In the genomic region with DNA sequence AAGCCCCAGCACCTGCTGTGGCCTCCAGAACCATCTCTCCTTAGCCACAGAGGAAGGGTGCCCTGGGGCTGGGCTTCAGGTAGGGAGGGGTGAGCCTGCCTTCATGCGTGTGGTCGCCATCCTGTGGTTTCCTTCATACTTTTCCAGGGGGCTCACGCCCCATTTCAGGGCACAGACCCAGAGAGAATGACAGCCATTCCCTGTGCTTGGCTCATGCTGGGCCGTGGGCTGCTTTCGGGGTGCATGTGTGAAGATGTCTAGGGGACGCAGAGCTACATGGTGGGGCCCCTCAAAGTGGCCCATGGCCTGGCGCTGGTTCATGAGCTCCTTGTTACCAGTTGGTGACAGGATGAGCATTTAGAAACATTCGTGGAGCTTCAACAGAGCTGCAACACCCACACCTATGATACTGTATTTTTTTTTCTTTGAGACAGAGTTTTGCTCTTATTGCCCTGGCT, we compare ENCODE assay signal across 29 cellular contexts.
"Had no signal": no experiment of that assay in that cellular context is flagged by ENCODE, and none has a peak within 500 bp of the region (broad histone marks: within the 10 kb centered on the region; RNA-seq: fewer than 3 reads in every experiment).

No MANE protein-coding gene starts in this region.

- DNase-seq: activated CD4-positive, alpha-beta memory T cell treated with anti-CD3 and anti-CD28 coated beads for 36 hours; activated CD4-positive, alpha-beta T cell treated with anti-CD3 and anti-CD28 coated beads for 36 hours; activated CD4-positive, alpha-beta T cell treated with anti-CD3 and anti-CD28 coated beads, Interleukin-2, amount 10 ng/mL, durations not matched to agents 24 days and 14 days; activated CD4-positive, CD25-positive, alpha-beta regulatory T cell; activated CD4-positive, CD25-positive, alpha-beta regulatory T cell treated with anti-CD3 and anti-CD28 coated beads, Interleukin-2, amount 50 U/mL, for 72 hours; activated CD8-positive, alpha-beta memory T cell treated with anti-CD3 and anti-CD28 coated beads, Interleukin-2, amount 10 ng/mL, durations not matched to agents 7 days and 5 days; activated CD8-positive, alpha-beta memory T cell treated with anti-CD3 and anti-CD28 coated beads, Interleukin-2, amount 50 U/mL, for 4 hours; activated CD8-positive, alpha-beta T cell treated with anti-CD3 and anti-CD28 coated beads, Interleukin-2, amount 10 ng/mL, durations not matched to agents 7 days and 5 days; activated effector memory CD4-positive, alpha-beta T cell treated with Interleukin-2 at 50 U/mL for 16 hours; activated gamma-delta T cell treated with Interleukin-2 at 50 U/mL for 16 hours; activated naive CD4-positive, alpha-beta T cell treated with anti-CD3 and anti-CD28 coated beads, Interleukin-2, amount 50 U/mL, for 16 hours; activated naive CD4-positive, alpha-beta T cell treated with Interleukin-2 at 50 U/mL for 16 hours; activated T-cell treated with anti-CD3 and anti-CD28 coated beads, Interleukin-2, amount 50 U/mL, for 24 hours; amniotic stem cell; anterior cingulate cortex; brain microvascular endothelial cell; dorsolateral prefrontal cortex; effector memory CD4-positive, alpha-beta T cell; endodermal cell; foreskin keratinocyte; gastrocnemius medialis; T-helper 1 cell; T-helper 17 cell; T1000 had no signal

- H3K4me3 ChIP-seq: coronary artery, dorsolateral prefrontal cortex, gastrocnemius medialis had no signal

- H3K9me3 ChIP-seq: gastrocnemius medialis had no signal

- ATAC-seq: activated CD4-positive, alpha-beta T cell treated with anti-CD3 and anti-CD28 coated beads for 36 hours; activated CD8-positive, alpha-beta memory T cell treated with anti-CD3 and anti-CD28 coated beads, Interleukin-2, amount 10 ng/mL, durations not matched to agents 7 days and 5 days; activated CD8-positive, alpha-beta T cell treated with anti-CD3 and anti-CD28 coated beads, Interleukin-2, amount 10 ng/mL, durations not matched to agents 7 days and 5 days; activated T-helper 17 cell treated with anti-CD3 and anti-CD28 coated beads, Interleukin-2, amount 50 U/mL, for 72 hours; esophagus mucosa; foreskin keratinocyte; gastrocnemius medialis; T-helper 17 cell had no signal

- H3K27me3 ChIP-seq: brain microvascular endothelial cell, gastrocnemius medialis had no signal

- H3K4me1 ChIP-seq: foreskin keratinocyte had no signal

- H3K36me3 ChIP-seq: brain microvascular endothelial cell, gastrocnemius medialis had no signal

- FAIRE-seq: astrocyte, bronchial epithelial cell had no signal

- H3K27ac ChIP-seq: brain microvascular endothelial cell, coronary artery, dorsolateral prefrontal cortex, foreskin keratinocyte, gastrocnemius medialis had no signal
